ENCODE assay signal across 8 cellular contexts in genomic region chr16:2720063-2720455, GRCh38. TPM values are rescaled to one million over a fixed set of nuclear protein-coding genes. Genes with fewer than 3 reads are reported as not detected.
DNase-seq lines count a peak whose midpoint lies in the region; ATAC-seq lines count a peak whose summit lies in the region.

TSS of gene PRSS27 (minus strand) at chr16:2720224. CDS start at chr16:2720160, 64 bp downstream.

- DNase-seq in activated T-helper 2 cell treated with anti-CD3 and anti-CD28 coated beads, Interferon-gamma antibody, Interleukin-2, Interleukin-4, amounts not matched to agents 10 μg/mL and 5 μg/mL and 100 μg/mL, durations not matched to agents 14 hours and 24 hours and 36 hours (ENCODE audit: low spot score) = no peak
- DNase-seq in stimulated activated naive B cell treated with anti-CD40 and anti-IgM and Interleukin-4, amounts not matched to agents 10 μg/mL and 1 μg/mL and 100 μg/mL, for 72 hours = no peak
- no peak for DNase-seq in NCI-H345 treated with DMSO at 0.1 percent for 48 hours (lab: John Stamatoyannopoulos, UW; ENCODE audit: unreplicated experiment)
- DNase-seq in G401 (ENCODE audit: low spot score) = no peak

- peak within 1 kb of the TSS; percentile 80 for H3K27ac Mint-ChIP-seq in activated T-helper 2 cell treated with anti-CD3 and anti-CD28 coated beads, Interferon-gamma antibody, Interleukin-2, Interleukin-4, amounts not matched to agents 10 μg/mL and 5 μg/mL and 100 μg/mL, durations not matched to agents 14 hours and 24 hours and 36 hours
- H3K27ac Mint-ChIP-seq in stimulated activated naive B cell treated with anti-CD40 and anti-IgM and Interleukin-4, amounts not matched to agents 10 μg/mL and 1 μg/mL and 100 μg/mL, for 72 hours = peak within 1 kb of the TSS; percentile 91

- H3K9me3 Mint-ChIP-seq in activated T-helper 2 cell treated with anti-CD3 and anti-CD28 coated beads, Interferon-gamma antibody, Interleukin-2, Interleukin-4, amounts not matched to agents 10 μg/mL and 5 μg/mL and 100 μg/mL, durations not matched to agents 14 hours and 24 hours and 36 hours = no peaks in the 10 kb centered on the region
- no peaks in the 10 kb centered on the region for H3K9me3 Mint-ChIP-seq in stimulated activated naive B cell treated with anti-CD40 and anti-IgM and Interleukin-4, amounts not matched to agents 10 μg/mL and 1 μg/mL and 100 μg/mL, for 72 hours

- in situ Hi-C loops in G401 (cut with HindIII; ENCODE audit: low sequenced_read_pairs) = no loop called here

- H3K36me3 ChIP-seq in HUES48 (ENCODE audit: control insufficient read depth, insufficient read depth, low read length) = no peaks in the 10 kb centered on the region

- no peaks in the 10 kb centered on the region for H3K4me1 ChIP-seq in HUES48 (ENCODE audit: control insufficient read depth, insufficient read depth, low read length)

- no peaks in the 10 kb centered on the region for H3K36me3 Mint-ChIP-seq in activated T-helper 2 cell treated with anti-CD3 and anti-CD28 coated beads, Interferon-gamma antibody, Interleukin-2, Interleukin-4, amounts not matched to agents 10 μg/mL and 5 μg/mL and 100 μg/mL, durations not matched to agents 14 hours and 24 hours and 36 hours (ENCODE audit: low read depth)
- H3K36me3 Mint-ChIP-seq in stimulated activated naive B cell treated with anti-CD40 and anti-IgM and Interleukin-4, amounts not matched to agents 10 μg/mL and 1 μg/mL and 100 μg/mL, for 72 hours = no peaks in the 10 kb centered on the region

- H3K4me1 Mint-ChIP-seq in activated T-helper 2 cell treated with anti-CD3 and anti-CD28 coated beads, Interferon-gamma antibody, Interleukin-2, Interleukin-4, amounts not matched to agents 10 μg/mL and 5 μg/mL and 100 μg/mL, durations not matched to agents 14 hours and 24 hours and 36 hours (ENCODE audit: low read depth) = peaks cover 4% of the 10 kb centered on the region
- peaks cover 8 to 44% of the 10 kb centered on the region in 2 donors for H3K4me1 Mint-ChIP-seq in stimulated activated naive B cell treated with anti-CD40 and anti-IgM and Interleukin-4, amounts not matched to agents 10 μg/mL and 1 μg/mL and 100 μg/mL, for 72 hours

- H3K27me3 ChIP-seq in HUES48 (ENCODE audit: control insufficient read depth, insufficient read depth, low read length) = no peaks in the 10 kb centered on the region

- peak within 1 kb of the TSS; percentile 63 for H3K9ac ChIP-seq in HUES48 (ENCODE audit: low read depth, low read length)

- ATAC-seq in stimulated activated naive B cell treated with anti-CD40 and anti-IgM and Interleukin-4, amounts not matched to agents 10 μg/mL and 1 μg/mL and 100 μg/mL, for 72 hours (replicated peaks) = no peak
- no peak for ATAC-seq in GM19023 (IDR thresholded peaks at IDR 0.05; ENCODE audit: unreplicated experiment)
- no peak for ATAC-seq in HG03342 (IDR thresholded peaks at IDR 0.05; ENCODE audit: unreplicated experiment)

- intact Hi-C loops in activated T-helper 2 cell treated with anti-CD3 and anti-CD28 coated beads, Interferon-gamma antibody, Interleukin-2, Interleukin-4, amounts not matched to agents 10 μg/mL and 5 μg/mL and 100 μg/mL, durations not matched to agents 14 hours and 24 hours and 36 hours (cut with micrococcal nuclease) = no loop called here

- H3K27ac ChIP-seq in HUES48 (ENCODE audit: low read depth, low read length) = peak within 1 kb of the TSS; percentile 91

- H3K4me3 ChIP-seq in HUES48 (ENCODE audit: low read depth, low read length) (peak within 1 kb of the TSS; percentile 66), iPS-18c (ENCODE audit: insufficient read depth, low read depth, low read length) (peak within 1 kb of the TSS; percentile 66)

- peaks cover 5% of the 10 kb centered on the region for H3K27me3 Mint-ChIP-seq in activated T-helper 2 cell treated with anti-CD3 and anti-CD28 coated beads, Interferon-gamma antibody, Interleukin-2, Interleukin-4, amounts not matched to agents 10 μg/mL and 5 μg/mL and 100 μg/mL, durations not matched to agents 14 hours and 24 hours and 36 hours (ENCODE audit: low read depth)
- H3K27me3 Mint-ChIP-seq in stimulated activated naive B cell treated with anti-CD40 and anti-IgM and Interleukin-4, amounts not matched to agents 10 μg/mL and 1 μg/mL and 100 μg/mL, for 72 hours = peaks cover 8 to 10% of the 10 kb centered on the region in 2 donors

- H3K9me3 ChIP-seq in HUES48 (ENCODE audit: control insufficient read depth, insufficient read depth, low read length) (no peaks in the 10 kb centered on the region), iPS-18c (ENCODE audit: control insufficient read depth, insufficient read depth, low read length) (no peaks in the 10 kb centered on the region)

- peak within 1 kb of the TSS; percentile 81 for H3K4me3 Mint-ChIP-seq in activated T-helper 2 cell treated with anti-CD3 and anti-CD28 coated beads, Interferon-gamma antibody, Interleukin-2, Interleukin-4, amounts not matched to agents 10 μg/mL and 5 μg/mL and 100 μg/mL, durations not matched to agents 14 hours and 24 hours and 36 hours (ENCODE audit: low read depth)
- H3K4me3 Mint-ChIP-seq in stimulated activated naive B cell treated with anti-CD40 and anti-IgM and Interleukin-4, amounts not matched to agents 10 μg/mL and 1 μg/mL and 100 μg/mL, for 72 hours = peak within 1 kb of the TSS; percentile 89 to 90

RNA-seq across cellular contexts. Expression of gene PRSS27, which starts in this region (rescaled TPM):
- 1.8 and 2.1 TPM in 2 replicates for total RNA-seq in activated T-helper 2 cell treated with anti-CD3 and anti-CD28 coated beads, Interferon-gamma antibody, Interleukin-2, Interleukin-4, amounts not matched to agents 10 μg/mL and 5 μg/mL and 100 μg/mL, durations not matched to agents 14 hours and 24 hours and 36 hours
- 1.2 and 1.4 TPM in 2 replicates for total RNA-seq in G401 (2014; rRNA removed; shearing (Covaris generic))
